ENCODE assay signal across 9 cellular contexts in genomic region chr12:15322164-15323054, GRCh38. TPM values are rescaled to one million over a fixed set of nuclear protein-coding genes. Genes with fewer than 3 reads are reported as not detected.
DNase-seq lines count a peak whose midpoint lies in the region; ATAC-seq and TF ChIP-seq lines count a peak whose summit lies in the region.
"Had no signal": no experiment of that assay in that cellular context is flagged by ENCODE, and none has a peak within 500 bp of the region (broad histone marks: within the 10 kb centered on the region; RNA-seq: fewer than 3 reads in every experiment).

PTPRO (plus strand) TSS chr12:15322508.

- TF ChIP-seq CTCF in WI38 (IDR thresholded peaks at IDR 0.05; ENCODE audit: low read depth, low read length) (no peak), spleen (IDR thresholded peaks at IDR 0.05 in 8 of 11, conservative IDR thresholded peaks at IDR 0.05 in 3 of 11) (no peak), GM20000 (IDR thresholded peaks at IDR 0.05; ENCODE audit: extremely low read depth, missing control alignments) (no peak)

- no peak for ATAC-seq in Right ventricle myocardium inferior
- ATAC-seq in left ventricle myocardium superior = no peak
- no peak for ATAC-seq in GM21737 (IDR thresholded peaks at IDR 0.05; ENCODE audit: unreplicated experiment)

- peak within 1 kb of the TSS; percentile 25 for H3K4me3 ChIP-seq in WI38 (ENCODE audit: low read depth, low read length)
- H3K4me3 ChIP-seq in iPS DF 6.9 (ENCODE audit: low read length) = peak within 1 kb of the TSS; percentile 55
- H3K4me3 ChIP-seq in spleen = peak within 1 kb of the TSS; percentile 9 to 59 (median 23)

- peak; percentile 43 for DNase-seq in Right ventricle myocardium inferior (ENCODE audit: missing footprints)
- DNase-seq in left ventricle myocardium superior = no peak
- peak; percentile 16 for DNase-seq in iPS DF 6.9 (ENCODE audit: low read depth, low spot score)
- DNase-seq in spleen = no peak
- no peak for DNase-seq in GM20000 (ENCODE audit: low spot score)
- DNase-seq in activated CD8-positive, alpha-beta memory T cell treated with anti-CD3 and anti-CD28 coated beads, Interleukin-2, amount 50 U/mL, for 4 hours = no peak

- H3K27me3 ChIP-seq in iPS DF 6.9 (ENCODE audit: control insufficient read depth, insufficient read depth, low read length) (no peaks in the 10 kb centered on the region), spleen (replicated peaks in 1 of 7) (peaks cover 0 to 83% (median 32%) of the 10 kb centered on the region in 7 donors)

- intact Hi-C loops in Right ventricle myocardium inferior (cut with DNase I) (no loop called here), left ventricle myocardium superior (cut with micrococcal nuclease) (no loop called here), spleen (cut with DNase I; ENCODE audit: low total_unique reads) (no loop called here)

- H3K4me1 ChIP-seq in iPS DF 6.9 (ENCODE audit: control insufficient read depth, insufficient read depth, low read length) = no peaks in the 10 kb centered on the region
- peaks cover 0 to 14% (median 10%) of the 10 kb centered on the region in 6 donors for H3K4me1 ChIP-seq in spleen

- no CpG with 5 or more reads among the region's 69 CpGs for WGBS in iPS DF 6.9 (ENCODE audit: insufficient coverage, insufficient read length)
- WGBS in spleen, 5 donors = 2 to 10% (median 3%) methylated on average over 45 to 69 of the region's 69 CpGs

- H3K27ac ChIP-seq in iPS DF 6.9 (ENCODE audit: low read length) = no peak within 1 kb of the TSS
- no peak within 1 kb of the TSS for H3K27ac ChIP-seq in spleen

- no peaks in the 10 kb centered on the region for H3K36me3 ChIP-seq in iPS DF 6.9 (ENCODE audit: control insufficient read depth, insufficient read depth, low read length)
- H3K36me3 ChIP-seq in spleen = no peaks in the 10 kb centered on the region

- TF ChIP-seq POLR2A in spleen (IDR thresholded peaks at IDR 0.05) = no peak

- H3K9me3 ChIP-seq in iPS DF 6.9 (ENCODE audit: control insufficient read depth, insufficient read depth, low read length) (no peaks in the 10 kb centered on the region), spleen (no peaks in the 10 kb centered on the region)

RNA-seq across cellular contexts. Expression of gene PTPRO, which starts in this region (rescaled TPM):
- 1.3 TPM for total RNA-seq in Right ventricle myocardium inferior
- total RNA-seq in left ventricle myocardium superior = 0.94 TPM
- 10 to 100 TPM in 2 of 7 donors, 1 to 10 TPM in 5; 5.0 to 12.2 (median 6.1) TPM for total RNA-seq in spleen
- polyA plus RNA-seq in spleen = 1 to 10 TPM; 2.3 to 3.8 (median 3.3) TPM
- total RNA-seq: activated CD8-positive, alpha-beta memory T cell treated with anti-CD3 and anti-CD28 coated beads for 36 hours had no signal

Comparison
In these comparisons a context has a peak if more than half of its experiments do, and no peak if none do; other contexts are left out.
1. DNase-seq: peak in Right ventricle myocardium inferior (single experiment) and iPS DF 6.9 (single experiment); none in left ventricle myocardium superior (single experiment), spleen (single experiment), GM20000 (single experiment) and activated CD8-positive, alpha-beta memory T cell treated with anti-CD3 and anti-CD28 coated beads, Interleukin-2, amount 50 U/mL, for 4 hours (single experiment).
2. Peak in every context shown above with its lines, with median percentiles within 50 percentile points of each other: H3K4me3 ChIP-seq.